In the genomic region with DNA sequence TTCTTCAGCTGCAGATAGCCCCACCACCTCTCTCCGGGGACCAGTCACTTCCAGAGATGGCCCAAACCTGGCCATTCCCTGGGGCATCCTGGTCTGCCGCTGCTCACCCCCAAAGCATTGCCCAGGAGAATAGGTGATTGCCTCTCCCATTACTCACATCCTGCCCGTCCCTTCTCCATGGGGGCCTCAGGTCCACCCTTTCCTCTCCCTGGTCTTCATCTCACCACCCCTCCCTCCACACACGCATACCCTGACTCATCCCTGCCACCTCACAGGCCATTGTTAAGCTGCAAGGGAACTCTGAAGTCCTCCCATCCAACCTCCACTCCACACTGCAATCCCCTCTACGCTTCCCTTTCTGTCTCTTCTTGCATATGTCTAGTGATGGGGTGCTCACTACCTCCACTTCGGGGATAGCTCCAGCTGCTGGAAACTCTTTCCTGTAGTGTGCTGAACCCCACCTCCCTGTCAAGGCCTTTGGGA, we compare ENCODE assay signal across 8 cellular contexts. TPM values are rescaled to one million over a fixed set of nuclear protein-coding genes. Genes with fewer than 3 reads are reported as not detected.
DNase-seq lines count a peak whose midpoint lies in the region; ATAC-seq and TF ChIP-seq lines count a peak whose summit lies in the region.

A gene with protein sequence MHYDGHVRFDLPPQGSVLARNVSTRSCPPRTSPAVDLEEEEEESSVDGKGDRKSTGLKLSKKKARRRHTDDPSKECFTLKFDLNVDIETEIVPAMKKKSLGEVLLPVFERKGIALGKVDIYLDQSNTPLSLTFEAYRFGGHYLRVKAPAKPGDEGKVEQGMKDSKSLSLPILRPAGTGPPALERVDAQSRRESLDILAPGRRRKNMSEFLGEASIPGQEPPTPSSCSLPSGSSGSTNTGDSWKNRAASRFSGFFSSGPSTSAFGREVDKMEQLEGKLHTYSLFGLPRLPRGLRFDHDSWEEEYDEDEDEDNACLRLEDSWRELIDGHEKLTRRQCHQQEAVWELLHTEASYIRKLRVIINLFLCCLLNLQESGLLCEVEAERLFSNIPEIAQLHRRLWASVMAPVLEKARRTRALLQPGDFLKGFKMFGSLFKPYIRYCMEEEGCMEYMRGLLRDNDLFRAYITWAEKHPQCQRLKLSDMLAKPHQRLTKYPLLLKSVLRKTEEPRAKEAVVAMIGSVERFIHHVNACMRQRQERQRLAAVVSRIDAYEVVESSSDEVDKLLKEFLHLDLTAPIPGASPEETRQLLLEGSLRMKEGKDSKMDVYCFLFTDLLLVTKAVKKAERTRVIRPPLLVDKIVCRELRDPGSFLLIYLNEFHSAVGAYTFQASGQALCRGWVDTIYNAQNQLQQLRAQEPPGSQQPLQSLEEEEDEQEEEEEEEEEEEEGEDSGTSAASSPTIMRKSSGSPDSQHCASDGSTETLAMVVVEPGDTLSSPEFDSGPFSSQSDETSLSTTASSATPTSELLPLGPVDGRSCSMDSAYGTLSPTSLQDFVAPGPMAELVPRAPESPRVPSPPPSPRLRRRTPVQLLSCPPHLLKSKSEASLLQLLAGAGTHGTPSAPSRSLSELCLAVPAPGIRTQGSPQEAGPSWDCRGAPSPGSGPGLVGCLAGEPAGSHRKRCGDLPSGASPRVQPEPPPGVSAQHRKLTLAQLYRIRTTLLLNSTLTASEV (minus strand): TSS at position 188 of the 483 bp plus-strand sequence. CDS start 14,096 bp downstream, outside the sequence.

- no peaks in the 10 kb centered on the region for H3K36me3 ChIP-seq in gastrocnemius medialis

- in situ Hi-C loops in gastrocnemius medialis (cut with MboI; ENCODE audit: low sequenced_read_pairs in 4 of 4): loop anchor here in 1 of 4 donors (25.0 kb wide), 1 partner anchor 146 kb away; no protein-coding TSS in a partner anchor

- H3K4me1 ChIP-seq in right cardiac atrium (ENCODE audit: control insufficient read depth, insufficient read depth, low read length) (no peaks in the 10 kb centered on the region), gastrocnemius medialis (peaks cover 8 to 9% of the 10 kb centered on the region in 2 donors)

- no peak for DNase-seq in activated naive CD4-positive, alpha-beta T cell treated with anti-CD3 and anti-CD28 coated beads, Interleukin-2, amount 10 ng/mL, durations not matched to agents 7 days and 5 days
- DNase-seq in activated naive CD4-positive, alpha-beta T cell treated with Interleukin-2 at 50 U/mL for 16 hours: no peak
- DNase-seq in activated naive CD8-positive, alpha-beta T cell treated with anti-CD3 and anti-CD28 coated beads for 36 hours: no peak
- DNase-seq in right cardiac atrium (no peak), gastrocnemius medialis (no peak), COLO668 (lab: John Stamatoyannopoulos, UW; ENCODE audit: unreplicated experiment) (no peak), NOMO-1 (lab: John Stamatoyannopoulos, UW; ENCODE audit: unreplicated experiment in 2 of 2) (no peak)

- H3K27me3 ChIP-seq in right cardiac atrium (ENCODE audit: control insufficient read depth, insufficient read depth) (no peaks in the 10 kb centered on the region), gastrocnemius medialis (peaks cover 7 to 12% (median 7%) of the 10 kb centered on the region in 3 donors)

- H3K4me1 Mint-ChIP-seq in activated naive CD4-positive, alpha-beta T cell treated with anti-CD3 and anti-CD28 coated beads, Interleukin-2, amount 10 ng/mL, durations not matched to agents 7 days and 5 days: peaks cover 37% of the 10 kb centered on the region
- peaks cover 23% of the 10 kb centered on the region for H3K4me1 Mint-ChIP-seq in activated naive CD8-positive, alpha-beta T cell treated with anti-CD3 and anti-CD28 coated beads for 36 hours

- H3K36me3 Mint-ChIP-seq in activated naive CD4-positive, alpha-beta T cell treated with anti-CD3 and anti-CD28 coated beads, Interleukin-2, amount 10 ng/mL, durations not matched to agents 7 days and 5 days: no peaks in the 10 kb centered on the region
- H3K36me3 Mint-ChIP-seq in activated naive CD8-positive, alpha-beta T cell treated with anti-CD3 and anti-CD28 coated beads for 36 hours: no peaks in the 10 kb centered on the region

- intact Hi-C loops in right cardiac atrium (cut with DNase I) (no loop called here), gastrocnemius medialis (cut with DNase I; ENCODE audit: low total_unique reads) (no loop called here)

- ATAC-seq in right cardiac atrium: peak in 1 of 2 donors; percentile 46
- ATAC-seq in gastrocnemius medialis: no peak
- no peak for ATAC-seq in GM19395 (IDR thresholded peaks at IDR 0.05; ENCODE audit: unreplicated experiment)

- CTCF ChIA-PET in activated naive CD4-positive, alpha-beta T cell treated with anti-CD3 and anti-CD28 coated beads, Interleukin-2, amount 10 ng/mL, durations not matched to agents 7 days and 5 days (lab: Charles Lee): interaction anchor here (0.7 to 2.2 kb wide), 9 partner anchors 20 to 140 kb away, joined by 3 to 9 read pairs (median 5); partner anchors contain the start of genes KLHL21, NOL9 and TAS1R1

- TF ChIP-seq POLR2A in gastrocnemius medialis (IDR thresholded peaks at IDR 0.05): no peak

- TF ChIP-seq CTCF in gastrocnemius medialis (IDR thresholded peaks at IDR 0.05 in 4 of 5, conservative IDR thresholded peaks at IDR 0.05 in 1 of 5): no peak

- no peaks in the 10 kb centered on the region for H3K9me3 Mint-ChIP-seq in activated naive CD4-positive, alpha-beta T cell treated with anti-CD3 and anti-CD28 coated beads, Interleukin-2, amount 10 ng/mL, durations not matched to agents 7 days and 5 days
- H3K9me3 Mint-ChIP-seq in activated naive CD8-positive, alpha-beta T cell treated with anti-CD3 and anti-CD28 coated beads for 36 hours: no peaks in the 10 kb centered on the region

- H3K27ac ChIP-seq in right cardiac atrium (ENCODE audit: low read length) (peak within 1 kb of the TSS; percentile 27), gastrocnemius medialis (peak within 1 kb of the TSS; percentile 20 to 39 (median 28))

- H3K27me3 Mint-ChIP-seq in activated naive CD4-positive, alpha-beta T cell treated with anti-CD3 and anti-CD28 coated beads, Interleukin-2, amount 10 ng/mL, durations not matched to agents 7 days and 5 days: peaks cover 32% of the 10 kb centered on the region
- peaks cover 9% of the 10 kb centered on the region for H3K27me3 Mint-ChIP-seq in activated naive CD8-positive, alpha-beta T cell treated with anti-CD3 and anti-CD28 coated beads for 36 hours

- peak within 1 kb of the TSS; percentile 74 for H3K4me3 Mint-ChIP-seq in activated naive CD4-positive, alpha-beta T cell treated with anti-CD3 and anti-CD28 coated beads, Interleukin-2, amount 10 ng/mL, durations not matched to agents 7 days and 5 days
- peak within 1 kb of the TSS; percentile 82 for H3K4me3 Mint-ChIP-seq in activated naive CD8-positive, alpha-beta T cell treated with anti-CD3 and anti-CD28 coated beads for 36 hours

- peak within 1 kb of the TSS; percentile 82 for H3K27ac Mint-ChIP-seq in activated naive CD4-positive, alpha-beta T cell treated with anti-CD3 and anti-CD28 coated beads, Interleukin-2, amount 10 ng/mL, durations not matched to agents 7 days and 5 days
- peak within 1 kb of the TSS; percentile 62 for H3K27ac Mint-ChIP-seq in activated naive CD8-positive, alpha-beta T cell treated with anti-CD3 and anti-CD28 coated beads for 36 hours

- 69% methylated on average over 6 of the region's 6 CpGs for WGBS in right cardiac atrium

- no peaks in the 10 kb centered on the region for H3K9me3 ChIP-seq in right cardiac atrium (ENCODE audit: control insufficient read depth, low read length)
- H3K9me3 ChIP-seq in gastrocnemius medialis: no peaks in the 10 kb centered on the region

- peak within 1 kb of the TSS; percentile 77 for H3K4me3 ChIP-seq in right cardiac atrium (ENCODE audit: low read length)
- peak within 1 kb of the TSS; percentile 44 to 66 (median 53) for H3K4me3 ChIP-seq in gastrocnemius medialis

RNA-seq across cellular contexts. Expression of the gene that starts here (rescaled TPM):
- total RNA-seq in activated naive CD8-positive, alpha-beta T cell treated with anti-CD3 and anti-CD28 coated beads for 36 hours: 1 to 10 TPM; 2.2 to 2.3 TPM
- 1 to 10 TPM; 7.0 to 9.2 (median 8.5) TPM for total RNA-seq in right cardiac atrium
- polyA plus RNA-seq in right cardiac atrium: 9.9 TPM
- 1 to 10 TPM; 1.2 to 2.3 (median 1.6) TPM for total RNA-seq in gastrocnemius medialis
